ENCODE assay signal across 14 cellular contexts in the genomic region with DNA sequence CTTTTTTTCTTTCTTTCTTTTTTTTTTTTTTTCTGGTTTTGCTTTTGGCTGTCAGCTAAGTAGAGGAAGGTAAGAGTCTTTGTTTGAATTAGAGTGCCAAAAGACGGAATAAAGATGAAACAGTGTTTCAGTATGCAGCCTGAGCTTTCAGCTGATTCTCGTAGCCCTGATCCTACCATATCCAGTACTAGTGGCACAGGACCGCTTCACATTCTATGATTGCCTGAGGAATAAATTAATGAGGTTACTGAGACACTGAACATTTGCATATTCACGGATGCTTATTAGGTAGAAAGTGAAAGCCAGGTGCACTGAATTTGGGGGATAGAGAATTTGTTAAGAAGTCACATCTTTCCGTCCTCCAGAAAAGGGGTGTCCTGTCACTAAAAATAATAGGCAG.
"Had no signal": no experiment of that assay in that cellular context is flagged by ENCODE, and none has a peak within 500 bp of the region (broad histone marks: within the 10 kb centered on the region; RNA-seq: fewer than 3 reads in every experiment).

No MANE protein-coding gene starts in this region.

- H3K36me3 ChIP-seq: ascending aorta, colonic mucosa, esophagus squamous epithelium, ovary, tibial nerve, vagina had no signal

- H3K36me3 Mint-ChIP-seq: stimulated activated effector memory CD8-positive, alpha-beta T cell treated with anti-CD3 and anti-CD28 coated beads, Interleukin-12 subunit alpha, Interleukin-12 subunit beta, amount 100 ng/mL, for 72 hours had no signal

- H3K27ac ChIP-seq: ascending aorta, colonic mucosa, esophagus squamous epithelium, ovary, tibial nerve, vagina had no signal

- H3K4me3 ChIP-seq: ascending aorta, colonic mucosa, esophagus squamous epithelium, ovary, tibial nerve, vagina had no signal

- H3K9me3 ChIP-seq: ascending aorta, colonic mucosa, esophagus squamous epithelium, ovary, tibial nerve, vagina had no signal

- H3K4me3 Mint-ChIP-seq: stimulated activated effector memory CD8-positive, alpha-beta T cell treated with anti-CD3 and anti-CD28 coated beads, Interleukin-12 subunit alpha, Interleukin-12 subunit beta, amount 100 ng/mL, for 72 hours had no signal

- H3K27ac Mint-ChIP-seq: stimulated activated effector memory CD8-positive, alpha-beta T cell treated with anti-CD3 and anti-CD28 coated beads, Interleukin-12 subunit alpha, Interleukin-12 subunit beta, amount 100 ng/mL, for 72 hours had no signal

- H3K27me3 ChIP-seq: ascending aorta, colonic mucosa, ovary, vagina had no signal

- ATAC-seq: activated CD4-positive, CD25-positive, alpha-beta regulatory T cell treated with anti-CD3 and anti-CD28 coated beads, Interleukin-2, amount 50 U/mL, for 24 hours; left ventricle myocardium superior; stimulated activated effector memory CD8-positive, alpha-beta T cell treated with anti-CD3 and anti-CD28 coated beads, Interleukin-12 subunit alpha, Interleukin-12 subunit beta, amount 100 ng/mL, for 72 hours had no signal

- DNase-seq: activated naive CD4-positive, alpha-beta T cell; activated T-cell treated with anti-CD3 and anti-CD28 coated beads for 4 hours; colonic mucosa; esophagus squamous epithelium; glutamatergic neuron; left ventricle myocardium superior; ovary; retina; SW 1271 had no signal

- H3K4me1 ChIP-seq: ascending aorta, colonic mucosa, esophagus squamous epithelium, tibial nerve, vagina had no signal
